9 cellular contexts compared by ENCODE assay signal in genomic region chr10:93199221-93199681, GRCh38.
DNase-seq lines count a peak whose midpoint lies in the region; ATAC-seq and TF ChIP-seq lines count a peak whose summit lies in the region.
"Had no signal": no experiment of that assay in that cellular context is flagged by ENCODE, and none has a peak within 500 bp of the region (broad histone marks: within the 10 kb centered on the region; RNA-seq: fewer than 3 reads in every experiment).

No MANE protein-coding gene starts in this region.

- H3K27ac Mint-ChIP-seq in neural progenitor cell = no peak overlapping the region
- no peak overlapping the region for H3K27ac Mint-ChIP-seq in activated naive CD4-positive, alpha-beta T cell treated with anti-CD3 and anti-CD28 coated beads, Interleukin-2, amount 10 ng/mL, durations not matched to agents 7 days and 5 days

- H2AFZ ChIP-seq in neural progenitor cell (replicated peaks) = peak overlapping the region; percentile 54

- peak; percentile 68 for DNase-seq in OCI-M1 (lab: John Stamatoyannopoulos, UW)
- peak; percentile 58 for DNase-seq in fibroblast of gingiva (ENCODE audit: low read depth)
- DNase-seq in neural progenitor cell (ENCODE audit: low spot score) = peak; percentile 29
- no peak for DNase-seq in iPS-NIHi11 (ENCODE audit: low spot score)
- DNase-seq in mesenteric fat pad (ENCODE audit: low spot score) = no peak
- DNase-seq in activated naive CD4-positive, alpha-beta T cell treated with anti-CD3 and anti-CD28 coated beads, Interleukin-2, amount 10 ng/mL, durations not matched to agents 7 days and 5 days = no peak

- peak overlapping the region; percentile 40 for H3K4me3 ChIP-seq in DOHH2 (ENCODE audit: low read length)
- no peak overlapping the region for H3K4me3 ChIP-seq in neural progenitor cell

- peak overlapping the region; percentile 27 for H3K4me3 Mint-ChIP-seq in neural progenitor cell
- H3K4me3 Mint-ChIP-seq in activated naive CD4-positive, alpha-beta T cell treated with anti-CD3 and anti-CD28 coated beads, Interleukin-2, amount 10 ng/mL, durations not matched to agents 7 days and 5 days = no peak overlapping the region

- H3K36me3 ChIP-seq in DOHH2 (ENCODE audit: control insufficient read depth, low read length) (no peaks in the 10 kb centered on the region), neural progenitor cell (no peaks in the 10 kb centered on the region)

- H3K9ac ChIP-seq in neural progenitor cell = no peak overlapping the region

- H3K79me2 ChIP-seq in DOHH2 (ENCODE audit: control insufficient read depth, low read length) (no peaks in the 10 kb centered on the region), neural progenitor cell (ENCODE audit: low read depth) (no peaks in the 10 kb centered on the region)

- no peaks in the 10 kb centered on the region for H3K9me3 Mint-ChIP-seq in neural progenitor cell
- H3K9me3 Mint-ChIP-seq in activated naive CD4-positive, alpha-beta T cell treated with anti-CD3 and anti-CD28 coated beads, Interleukin-2, amount 10 ng/mL, durations not matched to agents 7 days and 5 days = no peaks in the 10 kb centered on the region

- H3K4me1 ChIP-seq in DOHH2 (ENCODE audit: control insufficient read depth, low read length) (peaks cover 17% of the 10 kb centered on the region), neural progenitor cell (peaks cover 10% of the 10 kb centered on the region)

- no peak for ATAC-seq in GM21360 (IDR thresholded peaks at IDR 0.05; ENCODE audit: unreplicated experiment)

- H4K20me1 ChIP-seq in DOHH2 (ENCODE audit: control insufficient read depth, insufficient read depth, low read depth, low read length) = no peaks in the 10 kb centered on the region
- H4K20me1 ChIP-seq in neural progenitor cell (ENCODE audit: low read depth) = no peaks in the 10 kb centered on the region

- H3K9me2 ChIP-seq in DOHH2 (replicated peaks; ENCODE audit: control insufficient read depth, low read length) = no peaks in the 10 kb centered on the region

- H3K36me3 Mint-ChIP-seq in neural progenitor cell = no peaks in the 10 kb centered on the region
- H3K36me3 Mint-ChIP-seq in activated naive CD4-positive, alpha-beta T cell treated with anti-CD3 and anti-CD28 coated beads, Interleukin-2, amount 10 ng/mL, durations not matched to agents 7 days and 5 days = no peaks in the 10 kb centered on the region

- H3K27me3 Mint-ChIP-seq in neural progenitor cell (ENCODE audit: insufficient read depth, low read depth) = no peaks in the 10 kb centered on the region
- peaks cover 12% of the 10 kb centered on the region for H3K27me3 Mint-ChIP-seq in activated naive CD4-positive, alpha-beta T cell treated with anti-CD3 and anti-CD28 coated beads, Interleukin-2, amount 10 ng/mL, durations not matched to agents 7 days and 5 days

- H3F3A ChIP-seq in DOHH2 (ENCODE audit: control insufficient read depth, insufficient read depth) (no peaks in the 10 kb centered on the region), neural progenitor cell (ENCODE audit: low read depth) (peaks cover 6% of the 10 kb centered on the region)

- no peak for TF ChIP-seq CTCF in DOHH2 (IDR thresholded peaks at IDR 0.05; ENCODE audit: low read depth, low read length, poor library complexity, severe bottlenecking)
- no peak for TF ChIP-seq CTCF in neural progenitor cell (IDR thresholded peaks at IDR 0.05)

- CTCF ChIA-PET in activated naive CD4-positive, alpha-beta T cell treated with anti-CD3 and anti-CD28 coated beads, Interleukin-2, amount 10 ng/mL, durations not matched to agents 7 days and 5 days (lab: Charles Lee) = no interaction called here

- H3K27me3 ChIP-seq in DOHH2 (ENCODE audit: control insufficient read depth, low read length) (no peaks in the 10 kb centered on the region), neural progenitor cell (no peaks in the 10 kb centered on the region)

- H3K27ac ChIP-seq in DOHH2 (ENCODE audit: low read depth, low read length) (no peak overlapping the region), neural progenitor cell (no peak overlapping the region)
- H3K27ac ChIP-seq: HL-60 had no signal

- H3K4me1 Mint-ChIP-seq in neural progenitor cell = peaks cover 11% of the 10 kb centered on the region
- peaks cover 7% of the 10 kb centered on the region for H3K4me1 Mint-ChIP-seq in activated naive CD4-positive, alpha-beta T cell treated with anti-CD3 and anti-CD28 coated beads, Interleukin-2, amount 10 ng/mL, durations not matched to agents 7 days and 5 days

- H3K9me3 ChIP-seq in DOHH2 (ENCODE audit: control insufficient read depth, insufficient read depth, low read length) (no peaks in the 10 kb centered on the region), neural progenitor cell (ENCODE audit: low read depth) (no peaks in the 10 kb centered on the region)

- H3K4me2 ChIP-seq in DOHH2 (ENCODE audit: low read length) (peak overlapping the region; percentile 55), neural progenitor cell (peak overlapping the region; percentile 43)

Comparison
In these comparisons a context has a peak if more than half of its experiments do, and no peak if none do; other contexts are left out.
1. DNase-seq: peak in OCI-M1 (single experiment), fibroblast of gingiva (single experiment) and neural progenitor cell (single experiment); none in iPS-NIHi11 (single experiment), mesenteric fat pad (single experiment) and activated naive CD4-positive, alpha-beta T cell treated with anti-CD3 and anti-CD28 coated beads, Interleukin-2, amount 10 ng/mL, durations not matched to agents 7 days and 5 days (single experiment).